9 cellular contexts compared by ENCODE assay signal in the genomic region with DNA sequence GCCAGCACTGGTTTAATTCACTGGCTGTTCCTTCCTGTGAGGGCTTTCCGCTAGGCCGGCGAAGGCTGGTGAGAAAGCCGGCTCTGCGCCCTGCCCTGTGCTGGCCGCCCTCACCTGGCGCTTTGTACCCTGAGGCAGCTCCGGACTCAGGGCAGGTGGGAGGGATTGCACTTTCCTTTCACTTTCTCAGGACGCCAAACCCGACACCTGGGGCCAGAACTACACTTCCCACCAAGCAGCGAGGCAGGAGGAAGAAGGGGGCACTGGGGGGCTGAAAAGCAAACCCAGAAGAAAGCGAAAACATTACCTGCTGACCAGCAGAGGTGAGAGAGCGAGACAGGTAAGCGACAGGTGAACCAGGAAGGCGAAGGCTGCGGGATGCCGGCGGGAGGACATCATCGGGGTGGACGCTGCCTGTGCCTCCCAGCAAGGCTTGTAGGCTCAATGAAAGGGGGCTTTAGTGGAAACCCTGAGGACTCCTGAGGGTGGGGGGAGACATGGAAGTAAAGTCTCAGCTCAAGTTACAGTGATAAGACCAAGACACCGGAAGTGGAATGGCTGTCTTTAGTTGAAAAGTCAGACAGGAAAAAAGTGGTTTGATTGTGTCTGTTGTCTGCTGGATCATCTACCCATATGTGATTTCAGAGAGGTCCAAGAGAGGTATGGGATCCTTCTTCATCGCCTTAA. TPM values are rescaled to one million over a fixed set of nuclear protein-coding genes. Genes with fewer than 3 reads are reported as not detected.
DNase-seq lines count a peak whose midpoint lies in the region; ATAC-seq and TF ChIP-seq lines count a peak whose summit lies in the region.
"Had no signal": no experiment of that assay in that cellular context is flagged by ENCODE, and none has a peak within 500 bp of the region (broad histone marks: within the 10 kb centered on the region; RNA-seq: fewer than 3 reads in every experiment).

A gene with protein sequence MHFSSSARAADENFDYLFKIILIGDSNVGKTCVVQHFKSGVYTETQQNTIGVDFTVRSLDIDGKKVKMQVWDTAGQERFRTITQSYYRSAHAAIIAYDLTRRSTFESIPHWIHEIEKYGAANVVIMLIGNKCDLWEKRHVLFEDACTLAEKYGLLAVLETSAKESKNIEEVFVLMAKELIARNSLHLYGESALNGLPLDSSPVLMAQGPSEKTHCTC (plus strand): TSS at position 181 of the 687 bp plus-strand sequence. CDS start 3,589 bp downstream, outside the sequence.

- peak; percentile 88 for ATAC-seq in central memory CD8-positive, alpha-beta T cell (replicated peaks; ENCODE audit: extremely low read depth, poor library complexity, severe bottlenecking)
- no peak for ATAC-seq in HG03108 (IDR thresholded peaks at IDR 0.05; ENCODE audit: unreplicated experiment)

- no peaks in the 10 kb centered on the region for H3K9me3 Mint-ChIP-seq in central memory CD8-positive, alpha-beta T cell
- peaks cover 5% of the 10 kb centered on the region for H3K9me3 Mint-ChIP-seq in mesothelial cell of epicardium
- no peaks in the 10 kb centered on the region for H3K9me3 Mint-ChIP-seq in stimulated activated naive CD8-positive, alpha-beta T cell treated with anti-CD3 and anti-CD28 coated beads, Interleukin-15, Interleukin-2, amounts not matched to agents 100 ng/mL and 50 ng/mL, for 24 hours

- TF ChIP-seq CTCF in VCaP (conservative IDR thresholded peaks at IDR 0.05) (no peak), mesothelial cell of epicardium (IDR thresholded peaks at IDR 0.05; ENCODE audit: unreplicated experiment) (no peak)

- H3K4me3 Mint-ChIP-seq in central memory CD8-positive, alpha-beta T cell, result peak within 1 kb of the TSS; percentile 96
- peak within 1 kb of the TSS; percentile 80 for H3K4me3 Mint-ChIP-seq in mesothelial cell of epicardium
- H3K4me3 Mint-ChIP-seq in stimulated activated naive CD8-positive, alpha-beta T cell treated with anti-CD3 and anti-CD28 coated beads, Interleukin-15, Interleukin-2, amounts not matched to agents 100 ng/mL and 50 ng/mL, for 24 hours, result peak within 1 kb of the TSS; percentile 88

- peaks cover 6% of the 10 kb centered on the region for H3K36me3 Mint-ChIP-seq in central memory CD8-positive, alpha-beta T cell (ENCODE audit: insufficient read depth)
- H3K36me3 Mint-ChIP-seq in mesothelial cell of epicardium, result peaks cover 5% of the 10 kb centered on the region
- peaks cover 4% of the 10 kb centered on the region for H3K36me3 Mint-ChIP-seq in stimulated activated naive CD8-positive, alpha-beta T cell treated with anti-CD3 and anti-CD28 coated beads, Interleukin-15, Interleukin-2, amounts not matched to agents 100 ng/mL and 50 ng/mL, for 24 hours (ENCODE audit: low read depth)

- peak within 1 kb of the TSS; percentile 100 for H3K27ac Mint-ChIP-seq in central memory CD8-positive, alpha-beta T cell (ENCODE audit: low read depth)
- H3K27ac Mint-ChIP-seq in mesothelial cell of epicardium, result peak within 1 kb of the TSS; percentile 2
- H3K27ac Mint-ChIP-seq in stimulated activated naive CD8-positive, alpha-beta T cell treated with anti-CD3 and anti-CD28 coated beads, Interleukin-15, Interleukin-2, amounts not matched to agents 100 ng/mL and 50 ng/mL, for 24 hours, result peak within 1 kb of the TSS; percentile 91

- H3K27ac ChIP-seq in VCaP, result peak within 1 kb of the TSS; percentile 82
- H3K27ac ChIP-seq: A549 had no signal

- H3K27me3 Mint-ChIP-seq in central memory CD8-positive, alpha-beta T cell, result no peaks in the 10 kb centered on the region
- H3K27me3 Mint-ChIP-seq in mesothelial cell of epicardium (ENCODE audit: low read depth), result no peaks in the 10 kb centered on the region
- no peaks in the 10 kb centered on the region for H3K27me3 Mint-ChIP-seq in stimulated activated naive CD8-positive, alpha-beta T cell treated with anti-CD3 and anti-CD28 coated beads, Interleukin-15, Interleukin-2, amounts not matched to agents 100 ng/mL and 50 ng/mL, for 24 hours

- H3K4me1 Mint-ChIP-seq in central memory CD8-positive, alpha-beta T cell, result peaks cover 17% of the 10 kb centered on the region
- peaks cover 14% of the 10 kb centered on the region for H3K4me1 Mint-ChIP-seq in mesothelial cell of epicardium
- peaks cover 37% of the 10 kb centered on the region for H3K4me1 Mint-ChIP-seq in stimulated activated naive CD8-positive, alpha-beta T cell treated with anti-CD3 and anti-CD28 coated beads, Interleukin-15, Interleukin-2, amounts not matched to agents 100 ng/mL and 50 ng/mL, for 24 hours (ENCODE audit: low read depth)

- DNase-seq in NCI-H2081 (lab: John Stamatoyannopoulos, UW) (peak; percentile 58 to 73), NCI-H2081 treated with DMSO at 0.1 percent for 48 hours (lab: John Stamatoyannopoulos, UW) (no peak), mesothelial cell of epicardium (ENCODE audit: low spot score in 2 of 2, unreplicated experiment in 2 of 2) (peak in 1 of 2 experiments; percentile 43), NCI-H1092 (lab: John Stamatoyannopoulos, UW) (no peak)
- peak; percentile 25 for DNase-seq in central memory CD8-positive, alpha-beta T cell (ENCODE audit: low spot score in 2 of 2)

RNA-seq across cellular contexts. Expression of the gene that starts here (rescaled TPM):
- 1.6 to 2.7 TPM (median 1.6 TPM) in 3 replicates for total RNA-seq in mesothelial cell of epicardium

Comparison
In these comparisons a context has a peak if more than half of its experiments do, and no peak if none do; other contexts are left out.
1. DNase-seq: peak in NCI-H2081 (2 of 2) and central memory CD8-positive, alpha-beta T cell (2 of 2); none in NCI-H2081 treated with DMSO at 0.1 percent for 48 hours (single experiment) and NCI-H1092 (single experiment).
2. H3K27ac Mint-ChIP-seq: peak in every context shown above with its lines; median percentile 100 in central memory CD8-positive, alpha-beta T cell; 91 in stimulated activated naive CD8-positive, alpha-beta T cell treated with anti-CD3 and anti-CD28 coated beads, Interleukin-15, Interleukin-2, amounts not matched to agents 100 ng/mL and 50 ng/mL, for 24 hours; 2 in mesothelial cell of epicardium.
3. Peak in every context shown above with its lines, with median percentiles within 50 percentile points of each other: H3K4me3 Mint-ChIP-seq.